In genomic region chr5:141521244-141521781, GRCh38 we compare ENCODE assay signal across 8 cellular contexts. TPM values are rescaled to one million over a fixed set of nuclear protein-coding genes. Genes with fewer than 3 reads are reported as not detected.
A peak's percentile ranks its signal among the peaks of the same experiment; 100 is the strongest.
DNase-seq lines count a peak whose midpoint lies in the region; ATAC-seq, FAIRE-seq and TF ChIP-seq lines count a peak whose summit lies in the region.

No MANE protein-coding gene starts in this region.

- TF ChIP-seq POLR2A in GM12892 (IDR thresholded peaks at IDR 0.05; ENCODE audit: low read depth, low read length), result no peak

- WGBS in endodermal cell (ENCODE audit: insufficient coverage in 1 of 2, insufficient read length in 1 of 2), 2 experiments, result 17 to 80% methylated on average over 1 to 2 of the region's 2 CpGs
- WGBS in aorta, 2 donors, result 33 to 39% methylated on average over 2 of the region's 2 CpGs

- peaks cover 18% of the 10 kb centered on the region for H3K4me1 Mint-ChIP-seq in endodermal cell

- H3K36me3 ChIP-seq in endodermal cell (ENCODE audit: control insufficient read depth, insufficient read depth, low read length) (peaks cover 86% of the 10 kb centered on the region), mucosa of rectum (ENCODE audit: control insufficient read depth in 2 of 2, insufficient read depth in 2 of 2, low read length in 2 of 2) (peaks cover 28 to 52% of the 10 kb centered on the region in 2 donors), aorta (ENCODE audit: control insufficient read depth in 1 of 2, insufficient read depth in 2 of 2, low read length in 1 of 2) (peaks cover 2 to 5% of the 10 kb centered on the region in 2 donors)

- DNase-seq in HFF-Myc (ENCODE audit: extremely low read depth, low read depth) (peak; percentile 98), RCC 7860 (ENCODE audit: low spot score) (peak; percentile 98), endodermal cell (no peak), aorta (no peak), GM12892 (ENCODE audit: insufficient read length) (no peak), NCI-H1436 (lab: John Stamatoyannopoulos, UW) (no peak), D721Med (ENCODE audit: insufficient read length, low spot score) (no peak)

- no peak overlapping the region for H3K4me3 Mint-ChIP-seq in endodermal cell

- intact Hi-C loops in aorta (cut with DNase I), result loop anchor here in 1 of 2 donors (5.0 to 10.0 kb wide), 2 partner anchors 41 to 107 kb away; partner anchors contain the start of genes PCDHGA10 and PCDHGB7

- peak; percentile 45 for ATAC-seq in aorta (ENCODE audit: low FRiP score)

- H3K9me3 ChIP-seq in endodermal cell (ENCODE audit: control insufficient read depth, low read length) (no peaks in the 10 kb centered on the region), mucosa of rectum (ENCODE audit: control insufficient read depth in 2 of 2, low read length in 2 of 2) (no peaks in the 10 kb centered on the region), aorta (ENCODE audit: control insufficient read depth, low read length) (no peaks in the 10 kb centered on the region)

- FAIRE-seq in RCC 7860 (lab: Jason Lieb, UNC) (peak; percentile 98), GM12892 (lab: Jason Lieb, UNC) (no peak), D721Med (lab: Jason Lieb, UNC) (no peak)

- no peak overlapping the region for H3K27ac Mint-ChIP-seq in endodermal cell

- no peak for TF ChIP-seq CTCF in HFF-Myc (IDR thresholded peaks at IDR 0.05; ENCODE audit: low read depth, low read length, missing control alignments)
- no peak for TF ChIP-seq CTCF in endodermal cell (conservative IDR thresholded peaks at IDR 0.05)
- TF ChIP-seq CTCF in D721Med (IDR thresholded peaks at IDR 0.05; ENCODE audit: insufficient read depth, missing control alignments), result no peak

- H3K27me3 ChIP-seq in endodermal cell (ENCODE audit: control insufficient read depth, insufficient read depth, low read length, poor library complexity, severe bottlenecking) (no peaks in the 10 kb centered on the region), mucosa of rectum (ENCODE audit: control insufficient read depth in 2 of 2, insufficient read depth in 2 of 2, low read length in 2 of 2) (no peaks in the 10 kb centered on the region), aorta (ENCODE audit: control insufficient read depth in 1 of 2, insufficient read depth in 2 of 2, low read length in 1 of 2) (no peaks in the 10 kb centered on the region)

- H3K9ac ChIP-seq in endodermal cell (ENCODE audit: extremely low read depth, low read length, poor library complexity, severe bottlenecking) (no peak overlapping the region), mucosa of rectum (ENCODE audit: low read depth in 1 of 2, low read length in 2 of 2) (no peak overlapping the region)

- H3K27me3 Mint-ChIP-seq in endodermal cell (ENCODE audit: insufficient read depth), result no peaks in the 10 kb centered on the region

- H3K36me3 Mint-ChIP-seq in endodermal cell (ENCODE audit: low read depth), result peaks cover 78% of the 10 kb centered on the region

- no peaks in the 10 kb centered on the region for H3K9me3 Mint-ChIP-seq in endodermal cell

- H3K4me3 ChIP-seq in HFF-Myc (replicated peaks; ENCODE audit: low read depth, low read length) (no peak overlapping the region), endodermal cell (ENCODE audit: low read length) (peak overlapping the region; percentile 15), mucosa of rectum (ENCODE audit: low read length in 2 of 2) (no peak overlapping the region), aorta (ENCODE audit: low read length in 2 of 2) (no peak overlapping the region)

- H3K27ac ChIP-seq in endodermal cell (ENCODE audit: low read depth, low read length) (peak overlapping the region; percentile 79), mucosa of rectum (ENCODE audit: low read depth in 2 of 2, low read length in 2 of 2) (peak overlapping the region; percentile 78 to 79), aorta (ENCODE audit: low read depth in 1 of 2, low read length in 2 of 2) (peak overlapping the region; percentile 3 to 23)

- H3K4me1 ChIP-seq in endodermal cell (ENCODE audit: control insufficient read depth, insufficient read depth, low read length), result peaks cover 12% of the 10 kb centered on the region
- H3K4me1 ChIP-seq in mucosa of rectum (ENCODE audit: control insufficient read depth in 2 of 2, insufficient read depth in 2 of 2, low read length in 2 of 2), result peaks cover 21 to 28% of the 10 kb centered on the region in 2 donors
- peaks cover 0 to 2% of the 10 kb centered on the region in 2 donors for H3K4me1 ChIP-seq in aorta (ENCODE audit: control insufficient read depth in 1 of 2, insufficient read depth in 2 of 2, low read length in 2 of 2)

RNA-seq across cellular contexts. Expression of gene PCDHGC5, which starts 32.4 kb away (rescaled TPM):
- total RNA-seq in endodermal cell (1 to 10 TPM in 1 of 2 donors, under 1 TPM in 1; 0.71 to 1.8 TPM), aorta (1 to 10 TPM; 2.8 to 6.3 TPM)
- 1.7 TPM for polyA plus RNA-seq in endodermal cell (2013, experiment 1 of 2)
- polyA plus RNA-seq in endodermal cell (2013, experiment 2 of 2), result 1.9 TPM
- under 1 TPM; 0.25 to 0.84 TPM for polyA plus RNA-seq in aorta
- polyA plus RNA-seq in GM12892 (2012; ENCODE audit: missing spikeins), result 0.32 TPM

RNA-seq across cellular contexts. Expression of gene PCDHGC4, which starts 36.5 kb away (rescaled TPM):
- 1 to 10 TPM; 2.6 to 3.0 TPM for total RNA-seq in endodermal cell
- 22.9 TPM for polyA plus RNA-seq in endodermal cell (2013, experiment 1 of 2)
- 22.7 TPM for polyA plus RNA-seq in endodermal cell (2013, experiment 2 of 2)
- total RNA-seq in aorta, result 1 to 10 TPM; 2.8 to 6.1 TPM
- polyA plus RNA-seq in aorta, result under 1 TPM; 0.05 to 0.38 TPM
- 0.38 TPM for polyA plus RNA-seq in GM12892 (2012; ENCODE audit: missing spikeins)

RNA-seq across cellular contexts. Expression of gene PCDHGC3, which starts 45.5 kb away (rescaled TPM):
- 10 to 100 TPM; 13.9 to 27.6 TPM for total RNA-seq in endodermal cell
- 56.9 TPM for polyA plus RNA-seq in endodermal cell (2013, experiment 1 of 2)
- 55.8 TPM for polyA plus RNA-seq in endodermal cell (2013, experiment 2 of 2)
- total RNA-seq in aorta, result 100 to 1,000 TPM in 1 of 2 donors, 10 to 100 TPM in 1; 67.3 to 116 TPM
- polyA plus RNA-seq in aorta, result 10 to 100 TPM; 23.9 to 99.0 TPM
- polyA plus RNA-seq in GM12892 (2012; ENCODE audit: missing spikeins), result 9.2 TPM

Comparison
In these comparisons a context has a peak if more than half of its experiments do, and no peak if none do; other contexts are left out.
1. DNase-seq: peak in HFF-Myc (single experiment) and RCC 7860 (single experiment); none in endodermal cell (single experiment), aorta (0 of 2), GM12892 (single experiment), NCI-H1436 (single experiment) and D721Med (single experiment).
2. H3K27ac ChIP-seq: peak in every context shown above with its lines; median percentile 79 in endodermal cell; 78 in mucosa of rectum; 13 in aorta.